ENCODE assay signal across 15 cellular contexts in genomic region chr7:48182736-48183369, GRCh38. TPM values are rescaled to one million over a fixed set of nuclear protein-coding genes. Genes with fewer than 3 reads are reported as not detected.
DNase-seq lines count a peak whose midpoint lies in the region; ATAC-seq and TF ChIP-seq lines count a peak whose summit lies in the region.
"Had no signal": no experiment of that assay in that cellular context is flagged by ENCODE, and none has a peak within 500 bp of the region (broad histone marks: within the 10 kb centered on the region; RNA-seq: fewer than 3 reads in every experiment).

No MANE protein-coding gene starts in this region.

- no peak overlapping the region for H2BK12ac ChIP-seq in mesenchymal stem cell (ENCODE audit: low read length in 2 of 2)

- no peaks in the 10 kb centered on the region for H3K36me3 ChIP-seq in BJ (ENCODE audit: control insufficient read depth, insufficient read depth, low read length)
- H3K36me3 ChIP-seq in KMS-11 (ENCODE audit: insufficient read depth) = no peaks in the 10 kb centered on the region
- H3K36me3 ChIP-seq in mesenchymal stem cell (ENCODE audit: control insufficient read depth in 1 of 2, insufficient read depth in 2 of 2, low read depth in 1 of 2, low read length in 2 of 2) = no peaks in the 10 kb centered on the region
- no peaks in the 10 kb centered on the region for H3K36me3 ChIP-seq in sigmoid colon
- H3K36me3 ChIP-seq: vagina had no signal

- no peak overlapping the region for H2BK5ac ChIP-seq in mesenchymal stem cell (ENCODE audit: low read depth, low read length, poor library complexity, severe bottlenecking)

- DNase-seq in BJ (ENCODE audit: low read depth) (peak; percentile 34), brain pericyte (ENCODE audit: low read depth, low spot score) (peak; percentile 12), mesenchymal stem cell (peak; percentile 8), sigmoid colon (no peak), Ammon's horn (ENCODE audit: low spot score) (no peak)
- no peak for DNase-seq in effector CD8-positive, alpha-beta T cell (lab: John Stamatoyannopoulos, UW)
- DNase-seq: activated CD4-positive, alpha-beta memory T cell treated with anti-CD3 and anti-CD28 coated beads, Interleukin-2, amount 10 ng/mL, durations not matched to agents 7 days and 5 days; activated naive CD8-positive, alpha-beta T cell treated with anti-CD3 and anti-CD28 coated beads for 36 hours; CD8-positive, alpha-beta memory T cell; kidney; natural killer cell; NCI-H1105 treated with DMSO at 0.1 percent for 48 hours had no signal

- H3K79me2 ChIP-seq in KMS-11 (ENCODE audit: insufficient read depth, low read depth) = no peaks in the 10 kb centered on the region

- H3K79me1 ChIP-seq in mesenchymal stem cell (replicated peaks; ENCODE audit: low read length, poor library complexity, severe bottlenecking) = no peaks in the 10 kb centered on the region

- H3K4me3 ChIP-seq in BJ (ENCODE audit: low read depth, low read length) = no peak overlapping the region
- no peak overlapping the region for H3K4me3 ChIP-seq in KMS-11 (IDR thresholded peaks at IDR 0.05; ENCODE audit: insufficient read depth, low read depth, low read length)
- no peak overlapping the region for H3K4me3 ChIP-seq in mesenchymal stem cell (ENCODE audit: insufficient read depth in 1 of 2, low read depth in 1 of 2, low read length in 2 of 2)
- no peak overlapping the region for H3K4me3 ChIP-seq in sigmoid colon
- H3K4me3 ChIP-seq: vagina had no signal

- no peak for ATAC-seq in GM21619 (IDR thresholded peaks at IDR 0.05; ENCODE audit: unreplicated experiment)
- ATAC-seq: natural killer cell had no signal

- TF ChIP-seq CTCF in BJ (IDR thresholded peaks at IDR 0.05; ENCODE audit: insufficient read depth, low read depth, low read length) (no peak), KMS-11 (conservative IDR thresholded peaks at IDR 0.05; ENCODE audit: low read depth, low read length) (no peak), sigmoid colon (IDR thresholded peaks at IDR 0.05) (no peak)

- no peak overlapping the region for H3K14ac ChIP-seq in mesenchymal stem cell (ENCODE audit: low read length in 2 of 2)

- H4K20me1 ChIP-seq in KMS-11 (ENCODE audit: insufficient read depth) = no peaks in the 10 kb centered on the region

- no peak overlapping the region for H3K18ac ChIP-seq in mesenchymal stem cell (ENCODE audit: low read depth in 1 of 2, low read length in 2 of 2)

- no peak overlapping the region for H3K23ac ChIP-seq in mesenchymal stem cell (ENCODE audit: low read length in 2 of 2)

- POLR2A ChIA-PET in BJ (lab: Charles Lee) = no interaction called here

- H3K27ac ChIP-seq in KMS-11 = peak overlapping the region; percentile 90
- H3K27ac ChIP-seq in mesenchymal stem cell (ENCODE audit: low read length, poor library complexity, severe bottlenecking) = peak overlapping the region; percentile 36
- H3K27ac ChIP-seq in sigmoid colon = no peak overlapping the region
- H3K27ac ChIP-seq: vagina had no signal

- no peak overlapping the region for H4K91ac ChIP-seq in mesenchymal stem cell (ENCODE audit: low read length)

- CTCF ChIA-PET in BJ (lab: Yijun Ruan, JAX) = no interaction called here

- no peak for TF ChIP-seq POLR2A in sigmoid colon (IDR thresholded peaks at IDR 0.05)

- peak overlapping the region; percentile 43 for H3K9ac ChIP-seq in KMS-11
- no peak overlapping the region for H3K9ac ChIP-seq in mesenchymal stem cell (ENCODE audit: low read length)

- 89% methylated on average over 1 of the region's 3 CpGs for WGBS in mesenchymal stem cell
- WGBS in sigmoid colon, 2 donors = 58 to 60% methylated on average over 3 of the region's 3 CpGs

- no peak overlapping the region for H4K8ac ChIP-seq in mesenchymal stem cell (ENCODE audit: low read length)

- H3K4ac ChIP-seq in mesenchymal stem cell (ENCODE audit: low read depth in 1 of 2, low read length in 2 of 2) = no peak overlapping the region

- no peak for TF ChIP-seq EP300 in sigmoid colon (IDR thresholded peaks at IDR 0.05)

- H3K4me2 ChIP-seq in KMS-11 (peak overlapping the region; percentile 92), mesenchymal stem cell (ENCODE audit: low read length, poor library complexity, severe bottlenecking) (no peak overlapping the region)

- H3K27me3 ChIP-seq in BJ (ENCODE audit: control insufficient read depth, insufficient read depth, low read length) = no peaks in the 10 kb centered on the region
- H3K27me3 ChIP-seq in KMS-11 (ENCODE audit: insufficient read depth, low read depth) = no peaks in the 10 kb centered on the region
- no peaks in the 10 kb centered on the region for H3K27me3 ChIP-seq in mesenchymal stem cell (ENCODE audit: control insufficient read depth in 1 of 2, insufficient read depth in 1 of 2, low read length in 2 of 2)
- H3K27me3 ChIP-seq in sigmoid colon = no peaks in the 10 kb centered on the region
- H3K27me3 ChIP-seq: vagina had no signal

- no peak overlapping the region for H2BK120ac ChIP-seq in mesenchymal stem cell (ENCODE audit: low read depth, low read length)

- peaks cover 52% of the 10 kb centered on the region for H3K4me1 ChIP-seq in KMS-11 (ENCODE audit: low read depth, poor library complexity, severe bottlenecking)
- no peaks in the 10 kb centered on the region for H3K4me1 ChIP-seq in mesenchymal stem cell (ENCODE audit: control insufficient read depth, insufficient read depth, low read depth, low read length)
- no peaks in the 10 kb centered on the region for H3K4me1 ChIP-seq in sigmoid colon
- H3K4me1 ChIP-seq: vagina had no signal

- intact Hi-C loops in sigmoid colon (cut with DNase I) = no loop called here

- H2AFZ ChIP-seq in KMS-11 (ENCODE audit: low read depth) = peak overlapping the region; percentile 51
- H2AFZ ChIP-seq in mesenchymal stem cell (ENCODE audit: low read depth, low read length) = no peak overlapping the region

- H2BK15ac ChIP-seq in mesenchymal stem cell (ENCODE audit: low read depth, poor library complexity, severe bottlenecking) = no peak overlapping the region

- H3K9me3 ChIP-seq in mesenchymal stem cell (ENCODE audit: control insufficient read depth, low read length) = peaks cover 11% of the 10 kb centered on the region
- H3K9me3 ChIP-seq in sigmoid colon = no peaks in the 10 kb centered on the region
- H3K9me3 ChIP-seq: vagina had no signal

- H2AK5ac ChIP-seq in mesenchymal stem cell (ENCODE audit: low read length, severe bottlenecking) = no peak overlapping the region

RNA-seq across cellular contexts. Expression of gene ABCA13, which starts 11.6 kb away (rescaled TPM):
- polyA plus RNA-seq in BJ (2011; rRNA removed) = 0.15 and 0.34 TPM in 2 replicates
- 0.28 and 0.72 TPM in 2 replicates for polyA minus RNA-seq in BJ (2011; rRNA and poly(A)+ RNA removed)
- polyA plus RNA-seq in mesenchymal stem cell (2013, experiment 1 of 2) = 0.01 TPM
- polyA plus RNA-seq in mesenchymal stem cell (2013, experiment 2 of 2) = not detected
- under 1 TPM in 3 of 4 donors, not detected in 1; under 0.01 to 0.71 (median 0.14) TPM for total RNA-seq in sigmoid colon
- under 1 TPM in 2 of 3 donors, not detected in 1; under 0.01 to 0.16 TPM for polyA plus RNA-seq in sigmoid colon
- total RNA-seq: activated CD4-positive, alpha-beta memory T cell treated with anti-CD3 and anti-CD28 coated beads, Interleukin-2, amount 10 ng/mL, durations not matched to agents 7 days and 5 days; CD8-positive, alpha-beta memory T cell had no signal
- polyA plus RNA-seq: CD8-positive, alpha-beta memory T cell had no signal

Comparison
In these comparisons a context has a peak if more than half of its experiments do, and no peak if none do; other contexts are left out.
1. DNase-seq: peak in BJ (single experiment), brain pericyte (single experiment) and mesenchymal stem cell (single experiment); none in effector CD8-positive, alpha-beta T cell (single experiment), sigmoid colon (single experiment) and Ammon's horn (single experiment).
2. H3K27ac ChIP-seq: peak in KMS-11 (single experiment) and mesenchymal stem cell (single experiment); none in sigmoid colon (0 of 4).